17 cellular contexts compared by ENCODE assay signal in the genomic region with DNA sequence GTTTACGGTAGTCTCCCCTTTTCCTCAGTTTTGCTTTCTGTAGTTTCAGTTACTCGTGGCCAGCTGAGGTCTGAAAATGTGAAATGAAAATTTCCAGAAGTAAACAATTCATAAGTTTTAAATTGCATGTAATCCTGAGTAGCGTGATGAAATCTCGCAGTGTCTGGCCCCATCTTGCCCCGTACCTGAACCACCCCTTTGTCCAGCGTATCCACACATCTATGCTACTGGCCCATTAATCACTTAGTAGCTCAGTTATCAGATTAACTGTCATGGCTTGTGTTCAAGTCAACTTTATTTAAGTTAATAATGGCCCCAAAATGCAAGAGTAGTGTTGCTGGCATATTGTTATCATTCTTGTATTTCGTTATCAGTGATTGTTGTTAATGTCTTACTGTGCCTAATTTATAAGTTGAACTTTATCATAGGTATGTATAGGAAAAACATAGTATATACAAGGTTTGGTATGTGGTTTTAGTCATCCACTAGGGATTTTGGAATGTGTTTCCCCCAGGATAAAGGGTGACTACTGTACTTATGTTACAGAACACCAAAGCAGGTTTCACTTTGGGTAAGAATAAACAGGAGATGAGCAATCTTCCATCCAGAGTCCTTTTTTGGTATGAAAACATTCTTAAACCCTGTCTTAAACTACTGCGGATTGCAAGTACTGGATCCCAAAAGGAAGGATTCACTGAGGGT.
DNase-seq lines count a peak whose midpoint lies in the region; ATAC-seq, FAIRE-seq and TF ChIP-seq lines count a peak whose summit lies in the region.
"Had no signal": no experiment of that assay in that cellular context is flagged by ENCODE, and none has a peak within 500 bp of the region (broad histone marks: within the 10 kb centered on the region; RNA-seq: fewer than 3 reads in every experiment).

No MANE protein-coding gene starts in this region.

- no peak for TF ChIP-seq CTCF in BJ (IDR thresholded peaks at IDR 0.05; ENCODE audit: insufficient read depth, low read depth, low read length)
- no peak for TF ChIP-seq CTCF in kidney (IDR thresholded peaks at IDR 0.05; ENCODE audit: borderline replicate concordance, extremely low read depth, insufficient read depth)

- H3K4me1 ChIP-seq in kidney (ENCODE audit: control insufficient read depth in 1 of 2, insufficient read depth in 1 of 2, low read depth in 1 of 2, low read length in 2 of 2) = no peaks in the 10 kb centered on the region
- H3K4me1 ChIP-seq: stomach had no signal

- H3K27ac ChIP-seq in kidney (ENCODE audit: low read depth in 2 of 2, low read length in 2 of 2) = no peak overlapping the region
- H3K27ac ChIP-seq: stomach had no signal

- peak; percentile 67 for DNase-seq in BJ (ENCODE audit: low read depth)
- DNase-seq in amniotic stem cell (lab: John Stamatoyannopoulos, UW) = peak; percentile 75
- peak; percentile 38 for DNase-seq in hepatic stellate cell (ENCODE audit: low spot score)
- DNase-seq in H7 = no peak
- no peak for DNase-seq in activated CD4-positive, alpha-beta T cell treated with anti-CD3 and anti-CD28 coated beads, Interleukin-2, amount 50 U/mL, for 4 hours
- no peak for DNase-seq in kidney
- DNase-seq: activated CD4-positive, alpha-beta T cell treated with anti-CD3 and anti-CD28 coated beads for 1 hour; DMS 273 treated with DMSO at 0.1 percent for 48 hours; foreskin melanocyte; natural killer cell; stimulated activated CD4-positive, alpha-beta T cell treated with anti-CD3 and anti-CD28 coated beads, Interleukin-15, amount 100 ng/mL, for 24 hours; stomach; T-helper 17 cell had no signal

- intact Hi-C loops in kidney (cut with DNase I) = no loop called here

- no peaks in the 10 kb centered on the region for H3K9me3 ChIP-seq in kidney (ENCODE audit: control insufficient read depth in 1 of 2, low read length in 2 of 2)
- H3K9me3 ChIP-seq: stomach had no signal

- no peaks in the 10 kb centered on the region for H3K36me3 ChIP-seq in BJ (ENCODE audit: control insufficient read depth, insufficient read depth, low read length)
- H3K36me3 ChIP-seq in H7 (replicated peaks; ENCODE audit: control insufficient read depth, insufficient read depth, low read length) = no peaks in the 10 kb centered on the region
- no peaks in the 10 kb centered on the region for H3K36me3 ChIP-seq in kidney (ENCODE audit: control insufficient read depth in 1 of 2, insufficient read depth in 2 of 2, low read length in 2 of 2)
- H3K36me3 ChIP-seq: stomach had no signal

- no peak for FAIRE-seq in kidney (lab: Jason Lieb, UNC)
- FAIRE-seq: HepG2 had no signal

- POLR2A ChIA-PET in BJ (lab: Charles Lee) = interaction anchor here (0.6 kb wide), 1 partner anchor 59 kb away, joined by 5 read pairs; no protein-coding TSS in a partner anchor

- ATAC-seq in HG03025 (IDR thresholded peaks at IDR 0.05; ENCODE audit: low FRiP score, unreplicated experiment) (peak; percentile 24), HG03432 (IDR thresholded peaks at IDR 0.05; ENCODE audit: unreplicated experiment) (no peak)
- ATAC-seq: HepG2, natural killer cell, T-helper 17 cell had no signal

- CTCF ChIA-PET in BJ (lab: Yijun Ruan, JAX) = interaction anchor here (0.5 kb wide), 1 partner anchor 51 kb away, joined by 3 read pairs; no protein-coding TSS in a partner anchor

- H3K4me3 ChIP-seq in BJ (ENCODE audit: low read depth, low read length) = no peak overlapping the region
- no peak overlapping the region for H3K4me3 ChIP-seq in H7 (ENCODE audit: insufficient read depth, low read depth, low read length)
- no peak overlapping the region for H3K4me3 ChIP-seq in kidney (ENCODE audit: low read length in 2 of 2)
- H3K4me3 ChIP-seq: lung, stomach had no signal

- no peak overlapping the region for H3K9ac ChIP-seq in kidney (ENCODE audit: low read length in 2 of 2)

- H3K27me3 ChIP-seq in BJ (ENCODE audit: control insufficient read depth, insufficient read depth, low read length) = no peaks in the 10 kb centered on the region
- H3K27me3 ChIP-seq in H7 (ENCODE audit: control insufficient read depth, insufficient read depth, low read length) = no peaks in the 10 kb centered on the region
- H3K27me3 ChIP-seq: stomach had no signal

Comparison
In these comparisons a context has a peak if more than half of its experiments do, and no peak if none do; other contexts are left out.
1. DNase-seq: peak in BJ (single experiment), amniotic stem cell (single experiment) and hepatic stellate cell (single experiment); none in H7 (single experiment), activated CD4-positive, alpha-beta T cell treated with anti-CD3 and anti-CD28 coated beads, Interleukin-2, amount 50 U/mL, for 4 hours (0 of 2) and kidney (single experiment).